In the genomic region with DNA sequence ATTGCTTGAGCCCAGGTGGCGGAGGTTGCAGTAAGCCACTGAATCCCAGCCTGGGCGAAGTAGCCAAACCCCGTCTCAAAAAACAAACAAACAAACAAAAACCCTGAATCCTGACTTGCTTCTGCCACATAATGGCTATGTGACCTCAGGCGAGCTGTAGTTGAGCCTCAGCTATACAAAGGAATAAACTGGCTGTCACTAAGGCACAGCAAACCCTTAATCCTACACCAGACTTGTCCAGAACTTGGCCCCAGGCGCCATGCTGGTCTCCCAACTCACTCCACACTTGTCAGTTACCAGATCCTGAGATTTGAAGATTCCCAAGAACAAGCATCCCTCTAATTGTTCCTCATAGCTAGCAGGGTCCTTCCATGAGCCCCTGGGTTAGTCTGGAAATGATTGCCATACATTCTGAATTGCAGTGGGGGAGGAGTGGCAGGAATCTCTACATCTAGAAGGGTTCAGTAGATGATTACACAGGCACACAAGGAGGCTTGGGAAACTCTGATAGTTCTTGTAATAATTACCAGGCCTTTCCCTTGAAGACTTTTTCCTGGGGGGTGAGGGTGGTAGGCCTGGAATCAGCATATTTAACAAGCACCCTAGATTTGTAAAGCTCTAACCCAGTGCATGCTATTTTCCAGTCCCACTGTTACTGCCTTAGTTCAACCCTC, we compare ENCODE assay signal across 1 cellular context.
TF ChIP-seq lines count a peak whose summit lies in the region.

No MANE protein-coding gene starts in this region.

TF ChIP-seq in K562, 482 proteins besides CTCF, POLR2A, EP300 and RAD21:
- TF ChIP-seq ZNF124 (CRISPR knock-in tag; IDR thresholded peaks at IDR 0.05) (no peak), HIVEP1 (CRISPR knock-in tag; IDR thresholded peaks at IDR 0.05) (no peak), NUFIP1 (IDR thresholded peaks at IDR 0.05; ENCODE audit: partially characterized antibody) (no peak), NELFE (IDR thresholded peaks at IDR 0.05; ENCODE audit: insufficient read depth, insufficient read length) (no peak), TEAD2 (tag; IDR thresholded peaks at IDR 0.05) (no peak), OTX1 (CRISPR knock-in tag; IDR thresholded peaks at IDR 0.05) (no peak), GTF2E2 (tag; IDR thresholded peaks at IDR 0.05) (no peak), SMARCE1 (IDR thresholded peaks at IDR 0.05) (no peak)
- TF ChIP-seq, protein P1, sequence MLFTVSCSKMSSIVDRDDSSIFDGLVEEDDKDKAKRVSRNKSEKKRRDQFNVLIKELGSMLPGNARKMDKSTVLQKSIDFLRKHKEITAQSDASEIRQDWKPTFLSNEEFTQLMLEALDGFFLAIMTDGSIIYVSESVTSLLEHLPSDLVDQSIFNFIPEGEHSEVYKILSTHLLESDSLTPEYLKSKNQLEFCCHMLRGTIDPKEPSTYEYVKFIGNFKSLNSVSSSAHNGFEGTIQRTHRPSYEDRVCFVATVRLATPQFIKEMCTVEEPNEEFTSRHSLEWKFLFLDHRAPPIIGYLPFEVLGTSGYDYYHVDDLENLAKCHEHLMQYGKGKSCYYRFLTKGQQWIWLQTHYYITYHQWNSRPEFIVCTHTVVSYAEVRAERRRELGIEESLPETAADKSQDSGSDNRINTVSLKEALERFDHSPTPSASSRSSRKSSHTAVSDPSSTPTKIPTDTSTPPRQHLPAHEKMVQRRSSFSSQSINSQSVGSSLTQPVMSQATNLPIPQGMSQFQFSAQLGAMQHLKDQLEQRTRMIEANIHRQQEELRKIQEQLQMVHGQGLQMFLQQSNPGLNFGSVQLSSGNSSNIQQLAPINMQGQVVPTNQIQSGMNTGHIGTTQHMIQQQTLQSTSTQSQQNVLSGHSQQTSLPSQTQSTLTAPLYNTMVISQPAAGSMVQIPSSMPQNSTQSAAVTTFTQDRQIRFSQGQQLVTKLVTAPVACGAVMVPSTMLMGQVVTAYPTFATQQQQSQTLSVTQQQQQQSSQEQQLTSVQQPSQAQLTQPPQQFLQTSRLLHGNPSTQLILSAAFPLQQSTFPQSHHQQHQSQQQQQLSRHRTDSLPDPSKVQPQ (CRISPR knock-in tag; IDR thresholded peaks at IDR 0.05; ENCODE audit: borderline replicate concordance): no peak
